In the genomic region with DNA sequence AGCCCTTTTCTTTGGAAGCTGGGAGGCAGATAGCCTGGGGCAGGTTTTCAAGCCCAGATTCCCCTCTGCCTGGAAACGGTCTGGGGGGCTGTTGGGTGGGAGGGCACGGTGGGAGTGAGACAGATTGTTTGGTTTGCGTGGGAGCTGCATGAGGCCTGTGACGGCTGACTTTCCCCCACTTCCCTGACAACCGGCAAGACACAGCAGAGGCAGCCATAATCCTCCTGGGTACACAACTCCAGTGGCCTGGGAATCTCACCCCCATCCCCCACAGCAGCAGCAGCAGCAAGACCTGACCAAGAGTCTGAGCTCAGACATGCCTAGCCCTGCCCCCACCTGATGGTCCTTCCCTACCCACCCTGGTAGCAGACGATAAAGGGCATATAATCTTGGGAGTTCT, we compare ENCODE assay signal across 33 cellular contexts. TPM values are rescaled to one million over a fixed set of nuclear protein-coding genes. Genes with fewer than 3 reads are reported as not detected.
"Had no signal": no experiment of that assay in that cellular context is flagged by ENCODE, and none has a peak within 500 bp of the region (broad histone marks: within the 10 kb centered on the region; RNA-seq: fewer than 3 reads in every experiment).

No MANE protein-coding gene starts in this region.

- H3K4me3 ChIP-seq: adrenal gland, body of pancreas, Peyer's patch had no signal

- H3K4me1 ChIP-seq: adrenal gland, body of pancreas, Peyer's patch had no signal

- ATAC-seq: activated CD8-positive, alpha-beta T cell treated with anti-CD3 and anti-CD28 coated beads, Interleukin-2, amount 10 ng/mL, durations not matched to agents 7 days and 5 days; activated naive CD4-positive, alpha-beta T cell treated with anti-CD3 and anti-CD28 coated beads, Interleukin-2, amount 50 U/mL, for 72 hours; activated T-cell treated with anti-CD3 and anti-CD28 coated beads, Interleukin-2, amount 50 U/mL, for 4 hours; body of pancreas; PC-3 had no signal

- H3K9me3 ChIP-seq: adrenal gland, body of pancreas, Peyer's patch had no signal

- H3K36me3 ChIP-seq: adrenal gland, Peyer's patch had no signal

- DNase-seq: activated CD4-positive, alpha-beta T cell treated with anti-CD3 and anti-CD28 coated beads, Interleukin-2, amount 10 ng/mL, durations not matched to agents 24 days and 14 days; activated CD4-positive, alpha-beta T cell treated with anti-CD3 and anti-CD28 coated beads, Interleukin-2, amount 50 U/mL, for 48 hours; activated CD8-positive, alpha-beta T cell treated with anti-CD3 and anti-CD28 coated beads, Interleukin-2, amount 10 ng/mL, durations not matched to agents 7 days and 5 days; activated gamma-delta T cell treated with Interleukin-2 at 50 U/mL for 16 hours; activated naive CD4-positive, alpha-beta T cell treated with anti-CD3 and anti-CD28 coated beads for 36 hours; activated T-cell treated with anti-CD3 and anti-CD28 coated beads, Interleukin-2, amount 50 U/mL, for 4 hours; adrenal gland; body of pancreas; caudate nucleus; Karpas-422; KBM-7; NCI-H1105; NCI-H1417 treated with DMSO at 0.1 percent for 48 hours; NCI-H1930; NCI-H2081 treated with DMSO at 0.1 percent for 48 hours; NCI-H226; NCI-H446 treated with DMSO at 0.1 percent for 48 hours; NCI-H524; NCI-H69; NK-92 treated with Interleukin-12 subunit alpha and Interleukin-12 subunit beta, amount 100 ng/mL, for 24 hours; PC-3; Peyer's patch; RPMI8226; SIG-M5; T1000 had no signal

- H3K27ac ChIP-seq: adrenal gland, body of pancreas, Peyer's patch had no signal

- H3K27me3 ChIP-seq: body of pancreas, Peyer's patch had no signal

RNA-seq across cellular contexts. Expression of gene GPHB5, which starts 16.6 kb away (rescaled TPM):
- total RNA-seq: activated CD4-positive, alpha-beta T cell treated with anti-CD3 and anti-CD28 coated beads, Interleukin-2, amount 10 ng/mL, durations not matched to agents 24 days and 14 days; activated CD8-positive, alpha-beta T cell treated with anti-CD3 and anti-CD28 coated beads, Interleukin-2, amount 10 ng/mL, durations not matched to agents 7 days and 5 days; activated naive CD4-positive, alpha-beta T cell treated with anti-CD3 and anti-CD28 coated beads for 36 hours; activated naive CD4-positive, alpha-beta T cell treated with anti-CD3 and anti-CD28 coated beads, Interleukin-2, amount 50 U/mL, for 72 hours; activated T-cell treated with anti-CD3 and anti-CD28 coated beads, Interleukin-2, amount 50 U/mL, for 4 hours; activated T-helper 1 cell treated with anti-CD3 and anti-CD28 coated beads, Interleukin-12 subunit alpha, Interleukin-12 subunit beta, Interleukin-2, Interleukin-4 antibody, amounts not matched to agents 30 ng/mL and 10 ng/mL and 1 ng/mL, durations not matched to agents 14 hours and 24 hours and 36 hours; adrenal gland; astrocyte; body of pancreas; bronchial epithelial cell; MCF 10A; PC-3; Peyer's patch; SK-MEL-5; T-helper 1 cell treated with Interleukin-12 subunit alpha and Interleukin-12 subunit beta and Interleukin-4 antibody, amounts not matched to agents 30 ng/mL and 1 ng/mL, for 36 hours; T-helper 2 cell treated with Interferon-gamma antibody and Interleukin-4, amounts not matched to agents 100 ng/mL and 5 ng/mL, for 36 hours had no signal
- polyA plus RNA-seq: adrenal gland had no signal
